10 cellular contexts compared by ENCODE assay signal in the genomic region with DNA sequence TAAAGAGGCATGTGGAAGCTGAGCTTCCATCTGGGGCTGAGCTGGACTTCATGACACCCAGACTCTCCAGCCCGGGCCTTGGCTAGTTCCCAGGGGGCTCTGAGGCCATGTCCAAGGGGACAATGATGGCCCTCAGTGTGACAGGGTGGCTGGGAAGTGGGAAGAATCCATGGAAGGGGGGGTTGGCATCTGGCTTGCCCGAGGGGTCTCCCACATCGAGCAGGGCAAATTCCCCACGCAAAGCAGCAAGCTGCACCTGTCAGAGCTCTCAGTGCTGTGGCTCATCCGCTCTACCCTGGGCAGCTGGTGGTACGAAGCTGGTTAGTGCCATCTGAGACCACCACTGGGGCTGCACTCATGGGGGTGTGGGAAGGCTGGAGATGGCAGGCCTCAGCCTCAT. TPM values are rescaled to one million over a fixed set of nuclear protein-coding genes. Genes with fewer than 3 reads are reported as not detected.
"Had no signal": no experiment of that assay in that cellular context is flagged by ENCODE, and none has a peak within 500 bp of the region (broad histone marks: within the 10 kb centered on the region; RNA-seq: fewer than 3 reads in every experiment).

No MANE protein-coding gene starts in this region.

- H3K9me3 ChIP-seq: HAP-1 had no signal

- ATAC-seq: HCT116, HepG2, K562 had no signal

- H3K4me3 ChIP-seq: GM23248, HAP-1, K562 had no signal

- H3K36me3 ChIP-seq: HAP-1 had no signal

- DNase-seq: GM23248, GOT3, H7, HFFc6, KG1 had no signal

- H3K4me3 Mint-ChIP-seq: HFFc6 had no signal

- H3K27ac ChIP-seq: GM23248 had no signal

- H3K27ac Mint-ChIP-seq: HFFc6 had no signal

- H3K9me3 Mint-ChIP-seq: HFFc6 had no signal

- FAIRE-seq: HepG2, K562 had no signal

RNA-seq across cellular contexts. Expression of a gene that starts 40.6 kb away (rescaled TPM):
- total RNA-seq: GM23248, HepG2, HFFc6, HT-29, K562 had no signal
- polyA plus RNA-seq: GM23248, HepG2, K562 had no signal
